ENCODE assay signal across 23 cellular contexts in the genomic region with DNA sequence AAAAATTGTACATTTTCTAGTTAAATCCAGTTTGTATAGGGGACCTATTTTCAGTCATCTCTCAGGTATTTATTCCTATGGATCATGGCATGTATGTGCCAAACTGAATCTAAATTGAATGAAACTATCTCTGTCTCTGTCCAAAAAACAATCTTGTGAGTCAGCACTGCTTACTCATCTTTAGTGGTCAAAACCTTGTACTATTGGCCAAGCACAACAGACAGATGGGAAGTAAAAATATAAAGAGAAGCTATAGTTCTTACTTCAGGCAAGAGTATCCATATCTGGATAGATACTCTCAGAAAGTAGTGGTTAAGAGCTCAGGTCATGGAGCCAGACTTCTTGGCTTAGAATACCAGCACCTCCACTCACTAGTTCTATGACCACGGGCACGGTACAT.
"Had no signal": no experiment of that assay in that cellular context is flagged by ENCODE, and none has a peak within 500 bp of the region (broad histone marks: within the 10 kb centered on the region; RNA-seq: fewer than 3 reads in every experiment).

No MANE protein-coding gene starts in this region.

- H3K27me3 Mint-ChIP-seq: progenitor cell of endocrine pancreas had no signal

- DNase-seq: cortex of kidney; effector memory CD4-positive, alpha-beta T cell; heart left ventricle; hippocampal formation; mucosa of descending colon; naive thymus-derived CD8-positive, alpha-beta T cell; nucleus accumbens; pancreas; right cardiac atrium; stimulated activated CD4-positive, alpha-beta T cell treated with anti-CD3 and anti-CD28 coated beads, Interleukin-2, amount 100 ng/mL, for 48 hours; stimulated activated naive CD8-positive, alpha-beta T cell treated with anti-CD3 and anti-CD28 coated beads, Interleukin-15, Interleukin-2, amounts not matched to agents 100 U/mL and 50 U/mL, for 24 hours; tibial artery; upper lobe of left lung; uterus had no signal

- H3K4me2 ChIP-seq: smooth muscle cell had no signal

- H3K27ac ChIP-seq: epithelial cell of prostate, esophagus muscularis mucosa, heart left ventricle, pancreas, tibial artery, upper lobe of left lung, uterus had no signal

- H3K36me3 Mint-ChIP-seq: stimulated activated effector memory CD8-positive, alpha-beta T cell treated with anti-CD3 and anti-CD28 coated beads, Interleukin-12 subunit alpha, Interleukin-12 subunit beta, amount 100 ng/mL, for 72 hours had no signal

- H3K27me3 ChIP-seq: esophagus muscularis mucosa, heart left ventricle, pancreas, tibial artery, upper lobe of left lung, uterus had no signal

- FAIRE-seq: endometrium, frontal cortex, islet of Langerhans, pancreas had no signal

- H3K9me3 ChIP-seq: esophagus muscularis mucosa, mucosa of descending colon, pancreas, tibial artery, upper lobe of left lung, uterus had no signal

- H3K4me1 ChIP-seq: esophagus muscularis mucosa, heart left ventricle, pancreas, tibial artery, upper lobe of left lung, uterus had no signal

- H3K27ac Mint-ChIP-seq: naive thymus-derived CD8-positive, alpha-beta T cell; progenitor cell of endocrine pancreas; stimulated activated effector memory CD8-positive, alpha-beta T cell treated with anti-CD3 and anti-CD28 coated beads, Interleukin-12 subunit alpha, Interleukin-12 subunit beta, amount 100 ng/mL, for 72 hours had no signal

- H3K36me3 ChIP-seq: esophagus muscularis mucosa, heart left ventricle, pancreas, tibial artery, upper lobe of left lung, uterus had no signal

- H3K4me1 Mint-ChIP-seq: naive thymus-derived CD8-positive, alpha-beta T cell; stimulated activated effector memory CD8-positive, alpha-beta T cell treated with anti-CD3 and anti-CD28 coated beads, Interleukin-12 subunit alpha, Interleukin-12 subunit beta, amount 100 ng/mL, for 72 hours had no signal

- H3K4me3 ChIP-seq: esophagus muscularis mucosa, heart left ventricle, mucosa of descending colon, pancreas, smooth muscle cell, tibial artery, upper lobe of left lung, uterus had no signal

- H3K4me3 Mint-ChIP-seq: naive thymus-derived CD8-positive, alpha-beta T cell; neural crest cell; stimulated activated effector memory CD8-positive, alpha-beta T cell treated with anti-CD3 and anti-CD28 coated beads, Interleukin-12 subunit alpha, Interleukin-12 subunit beta, amount 100 ng/mL, for 72 hours had no signal
